Comparison of ENCODE assay signal across 8 cellular contexts in the genomic region with DNA sequence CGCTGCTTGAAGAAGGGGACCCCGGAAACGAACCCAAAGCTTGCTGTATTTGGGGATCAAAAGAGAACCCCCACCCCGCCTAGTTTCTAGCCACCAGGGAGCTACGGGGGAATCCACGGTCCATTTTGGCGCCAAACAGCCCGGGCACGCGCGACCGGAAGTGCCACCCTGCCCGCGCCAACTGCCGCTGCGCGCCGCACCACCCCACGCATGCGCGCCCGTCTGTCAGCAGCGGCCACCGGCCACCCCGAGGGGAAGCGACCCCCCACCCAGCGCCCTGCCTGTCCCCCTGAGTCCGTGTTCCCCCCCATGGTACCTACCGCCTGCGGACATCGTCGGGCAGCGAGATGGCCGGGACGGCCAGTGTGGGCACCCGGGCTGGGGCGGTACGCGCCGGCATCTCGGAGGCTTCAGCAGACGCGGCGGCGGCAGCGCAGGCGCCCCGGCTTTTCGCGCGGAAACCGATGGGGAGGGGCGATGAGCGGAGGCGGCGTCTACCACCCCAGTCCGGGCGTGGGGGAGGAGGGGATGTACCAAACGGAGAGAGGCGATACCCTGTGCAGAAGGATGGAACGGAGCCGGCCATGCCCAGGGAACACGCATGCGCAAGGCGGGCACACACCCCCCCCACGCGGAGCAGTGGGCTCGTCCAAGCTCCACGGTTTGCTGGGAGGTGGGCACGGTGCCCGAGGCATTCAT. TPM values are rescaled to one million over a fixed set of nuclear protein-coding genes. Genes with fewer than 3 reads are reported as not detected.
DNase-seq lines count a peak whose midpoint lies in the region; ATAC-seq, FAIRE-seq and TF ChIP-seq lines count a peak whose summit lies in the region.

TSS of gene DNMT1 (minus strand) at position 454 of the 699 bp plus-strand sequence. CDS start at position 400, 54 bp downstream.

- peaks cover 13% of the 10 kb centered on the region for H3K4me1 ChIP-seq in mucosa of descending colon (ENCODE audit: low read depth)

- peak; percentile 73 for TF ChIP-seq EP300 in Ishikawa (IDR thresholded peaks at IDR 0.05; ENCODE audit: borderline replicate concordance)

- H3K36me3 ChIP-seq in mucosa of descending colon (ENCODE audit: low read depth) = no peaks in the 10 kb centered on the region

- H3K27ac ChIP-seq in epithelial cell of prostate = peak within 1 kb of the TSS; percentile 72

- H3K4me3 ChIP-seq in mucosa of descending colon = peak within 1 kb of the TSS; percentile 50

- no peak for TF ChIP-seq RAD21 in Ishikawa (IDR thresholded peaks at IDR 0.05; ENCODE audit: low read depth)

- H3K9me3 ChIP-seq in mucosa of descending colon = no peaks in the 10 kb centered on the region

- no peak for FAIRE-seq in D721Med (lab: Jason Lieb, UNC)

- TF ChIP-seq CTCF in D721Med (IDR thresholded peaks at IDR 0.05; ENCODE audit: insufficient read depth, missing control alignments) (no peak), mucosa of descending colon (IDR thresholded peaks at IDR 0.05) (no peak)

- intact Hi-C loops in mucosa of descending colon (cut with DNase I, micrococcal nuclease) = no loop called here

- ATAC-seq in GM21526 (IDR thresholded peaks at IDR 0.05; ENCODE audit: low FRiP score, unreplicated experiment) (peak; percentile 71), mucosa of descending colon (peak; percentile 98)

- DNase-seq in D721Med (ENCODE audit: insufficient read length, low spot score) (peak; percentile 100), OCI-M2 (lab: John Stamatoyannopoulos, UW; ENCODE audit: unreplicated experiment) (peak; percentile 100), activated T-cell treated with anti-CD3 and anti-CD28 coated beads for 4 hours (peak; percentile 95), epithelial cell of prostate (ENCODE audit: low read depth, low spot score) (peak; percentile 82), mucosa of descending colon (peak; percentile 93 to 97 (median 97))
- DNase-seq in stimulated activated CD8-positive, alpha-beta memory T cell treated with anti-CD3 and anti-CD28 coated beads, Interleukin-4, amount 100 ng/mL, for 1 hour (ENCODE audit: low read depth in 2 of 2, low spot score in 1 of 2) = peak; percentile 86 to 93

TF ChIP-seq in Ishikawa, 13 proteins besides CTCF, POLR2A, EP300 and RAD21:
- TF ChIP-seq, protein P1, sequence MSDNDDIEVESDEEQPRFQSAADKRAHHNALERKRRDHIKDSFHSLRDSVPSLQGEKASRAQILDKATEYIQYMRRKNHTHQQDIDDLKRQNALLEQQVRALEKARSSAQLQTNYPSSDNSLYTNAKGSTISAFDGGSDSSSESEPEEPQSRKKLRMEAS (IDR thresholded peaks at IDR 0.05) = peak; percentile 77
- TF ChIP-seq CEBPB (IDR thresholded peaks at IDR 0.05) (no peak), FOXM1 (IDR thresholded peaks at IDR 0.05; ENCODE audit: borderline replicate concordance, low read depth) (no peak), CREB1 (IDR thresholded peaks at IDR 0.05; ENCODE audit: low read depth) (no peak), TAF1 (IDR thresholded peaks at IDR 0.05; ENCODE audit: low read depth) (peak; percentile 81), TCF12 (IDR thresholded peaks at IDR 0.05; ENCODE audit: low read depth) (peak; percentile 62), YY1 (IDR thresholded peaks at IDR 0.05; ENCODE audit: low read depth) (peak; percentile 65; the same call in 1 of the 2 replicates), EGR1 (IDR thresholded peaks at IDR 0.05) (0 out of 2 replicates have a peak, but pooled peaks have one; percentile 1), ZBTB7A (IDR thresholded peaks at IDR 0.05; ENCODE audit: low read depth) (peak; percentile 87), NFIC (IDR thresholded peaks at IDR 0.05) (peak; percentile 82; the same call in 1 of the 2 replicates), TEAD4 (IDR thresholded peaks at IDR 0.05) (peak; percentile 6), USF1 (IDR thresholded peaks at IDR 0.05) (0 out of 2 replicates have a peak, but pooled peaks have one; percentile 2)
- TF ChIP-seq, protein P2, sequence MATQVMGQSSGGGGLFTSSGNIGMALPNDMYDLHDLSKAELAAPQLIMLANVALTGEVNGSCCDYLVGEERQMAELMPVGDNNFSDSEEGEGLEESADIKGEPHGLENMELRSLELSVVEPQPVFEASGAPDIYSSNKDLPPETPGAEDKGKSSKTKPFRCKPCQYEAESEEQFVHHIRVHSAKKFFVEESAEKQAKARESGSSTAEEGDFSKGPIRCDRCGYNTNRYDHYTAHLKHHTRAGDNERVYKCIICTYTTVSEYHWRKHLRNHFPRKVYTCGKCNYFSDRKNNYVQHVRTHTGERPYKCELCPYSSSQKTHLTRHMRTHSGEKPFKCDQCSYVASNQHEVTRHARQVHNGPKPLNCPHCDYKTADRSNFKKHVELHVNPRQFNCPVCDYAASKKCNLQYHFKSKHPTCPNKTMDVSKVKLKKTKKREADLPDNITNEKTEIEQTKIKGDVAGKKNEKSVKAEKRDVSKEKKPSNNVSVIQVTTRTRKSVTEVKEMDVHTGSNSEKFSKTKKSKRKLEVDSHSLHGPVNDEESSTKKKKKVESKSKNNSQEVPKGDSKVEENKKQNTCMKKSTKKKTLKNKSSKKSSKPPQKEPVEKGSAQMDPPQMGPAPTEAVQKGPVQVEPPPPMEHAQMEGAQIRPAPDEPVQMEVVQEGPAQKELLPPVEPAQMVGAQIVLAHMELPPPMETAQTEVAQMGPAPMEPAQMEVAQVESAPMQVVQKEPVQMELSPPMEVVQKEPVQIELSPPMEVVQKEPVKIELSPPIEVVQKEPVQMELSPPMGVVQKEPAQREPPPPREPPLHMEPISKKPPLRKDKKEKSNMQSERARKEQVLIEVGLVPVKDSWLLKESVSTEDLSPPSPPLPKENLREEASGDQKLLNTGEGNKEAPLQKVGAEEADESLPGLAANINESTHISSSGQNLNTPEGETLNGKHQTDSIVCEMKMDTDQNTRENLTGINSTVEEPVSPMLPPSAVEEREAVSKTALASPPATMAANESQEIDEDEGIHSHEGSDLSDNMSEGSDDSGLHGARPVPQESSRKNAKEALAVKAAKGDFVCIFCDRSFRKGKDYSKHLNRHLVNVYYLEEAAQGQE (IDR thresholded peaks at IDR 0.05; ENCODE audit: low read depth) = no peak

RNA-seq across cellular contexts. Expression of gene DNMT1, which starts in this region (rescaled TPM):
- total RNA-seq in mucosa of descending colon = 10 to 100 TPM; 41.1 to 55.6 (median 55.6) TPM

Comparison
In these comparisons a context has a peak if more than half of its experiments do, and no peak if none do; other contexts are left out.
1. Peak in every context shown above with its lines: DNase-seq, ATAC-seq, H3K4me3 ChIP-seq and H3K27ac ChIP-seq.